In genomic region chr3:79497447-79498111, GRCh38 we compare ENCODE assay signal across 8 cellular contexts.
DNase-seq lines count a peak whose midpoint lies in the region; ATAC-seq and TF ChIP-seq lines count a peak whose summit lies in the region.

No MANE protein-coding gene starts in this region.

- TF ChIP-seq CTCF in RWPE1 (conservative IDR thresholded peaks at IDR 0.05; ENCODE audit: low read depth) = peak; percentile 76

- H3K36me3 ChIP-seq in GM23248 (ENCODE audit: low read depth) = no peaks in the 10 kb centered on the region

- no peak overlapping the region for H3K4me2 ChIP-seq in GM23248 (ENCODE audit: unreplicated experiment)

- no peaks in the 10 kb centered on the region for H3K27me3 ChIP-seq in GM23248 (replicated peaks; ENCODE audit: insufficient read depth)

- POLR2A ChIA-PET in RWPE1 (lab: Yijun Ruan, JAX; ENCODE audit: low non-redundant PET) = no interaction called here

- no peak overlapping the region for H3K4me3 ChIP-seq in GM23248

- CTCF ChIA-PET in RWPE1 (lab: Yijun Ruan, JAX) = no interaction called here

- no peaks in the 10 kb centered on the region for H3K9me2 ChIP-seq in GM23248 (ENCODE audit: insufficient read depth)

- no peak overlapping the region for H3K9ac ChIP-seq in GM23248

- no peaks in the 10 kb centered on the region for H4K20me1 ChIP-seq in GM23248 (ENCODE audit: insufficient read depth)

- DNase-seq in AG20443 (ENCODE audit: low spot score) (peak; percentile 46), GM23248 (peak; percentile 50), RWPE1 (ENCODE audit: low spot score) (peak; percentile 14), iPS-NIHi11 (ENCODE audit: low spot score) (peak; percentile 27), epidermal melanocyte (ENCODE audit: insufficient read length, low spot score) (no peak), COLO829 (ENCODE audit: low spot score) (no peak), posterior cingulate gyrus (no peak)

- ATAC-seq in GM21515 (IDR thresholded peaks at IDR 0.05; ENCODE audit: unreplicated experiment) = no peak

- H3F3A ChIP-seq in GM23248 (ENCODE audit: insufficient read depth) = no peaks in the 10 kb centered on the region

- no peaks in the 10 kb centered on the region for H3K79me2 ChIP-seq in GM23248 (ENCODE audit: insufficient read depth)

- in situ Hi-C loops in GM23248 (cut with MboI) = loop anchor here (25.0 kb wide), 1 partner anchor 835 kb away; no protein-coding TSS in a partner anchor

- WGBS in GM23248 (ENCODE audit: low coverage in 1 of 2, low lambda C conversion rate in 2 of 2, missing lambda C conversion rate in 2 of 2), 2 experiments = 22 to 24% methylated on average over 7 of the region's 7 CpGs

- H3K9me3 ChIP-seq in GM23248 (ENCODE audit: low read depth) = no peaks in the 10 kb centered on the region

- no peak overlapping the region for H2AFZ ChIP-seq in GM23248

- no peaks in the 10 kb centered on the region for H3K4me1 ChIP-seq in GM23248 (ENCODE audit: insufficient read depth)

- intact Hi-C loops in posterior cingulate gyrus (cut with DNase I) = no loop called here

- H3K27ac ChIP-seq in GM23248 (no peak overlapping the region), RWPE1 (no peak overlapping the region)

Comparison
In these comparisons a context has a peak if more than half of its experiments do, and no peak if none do; other contexts are left out.
1. DNase-seq: peak in AG20443 (single experiment), GM23248 (single experiment), RWPE1 (single experiment) and iPS-NIHi11 (single experiment); none in epidermal melanocyte (single experiment), COLO829 (single experiment) and posterior cingulate gyrus (0 of 10).